8 cellular contexts compared by ENCODE assay signal in genomic region chr20:62183426-62184142, GRCh38. TPM values are rescaled to one million over a fixed set of nuclear protein-coding genes. Genes with fewer than 3 reads are reported as not detected.
DNase-seq lines count a peak whose midpoint lies in the region; ATAC-seq and TF ChIP-seq lines count a peak whose summit lies in the region.

No MANE protein-coding gene starts in this region.

- H3K36me3 Mint-ChIP-seq in natural killer cell = no peaks in the 10 kb centered on the region

- peaks cover 19 to 27% of the 10 kb centered on the region in 2 donors for H3K4me1 ChIP-seq in duodenal mucosa (ENCODE audit: control insufficient read depth in 1 of 2, insufficient read depth in 2 of 2, low read length in 2 of 2)

- DNase-seq in NAMALWA (ENCODE audit: low spot score) (peak; percentile 21), natural killer cell (no peak), 8988T (no peak)
- DNase-seq in stimulated activated CD4-positive, alpha-beta T cell treated with anti-CD3 and anti-CD28 coated beads, Interleukin-4, amount 100 ng/mL, for 24 hours = no peak

- TF ChIP-seq CTCF in C4-2B (conservative IDR thresholded peaks at IDR 0.05) = no peak
- no peak for TF ChIP-seq CTCF in natural killer cell (IDR thresholded peaks at IDR 0.05)

- H3K9ac ChIP-seq in duodenal mucosa (ENCODE audit: low read depth in 1 of 2, low read length in 2 of 2) = peak overlapping the region; percentile 96 to 98

- peak overlapping the region; percentile 90 to 98 for H3K27ac Mint-ChIP-seq in natural killer cell

- intact Hi-C loops in natural killer cell (cut with micrococcal nuclease) = loop anchor here (2.0 kb wide), 2 partner anchors 41 to 55 kb away; partner anchors contain the start of genes OSBPL2, PSMA7 and SS18L1

- peaks cover 0 to 6% of the 10 kb centered on the region in 2 donors for H3K36me3 ChIP-seq in duodenal mucosa (ENCODE audit: control insufficient read depth in 1 of 2, insufficient read depth in 2 of 2, low read length in 2 of 2)

- H3K9me3 ChIP-seq in duodenal mucosa (ENCODE audit: control insufficient read depth in 1 of 2, low read length in 2 of 2) = no peaks in the 10 kb centered on the region

- H3K4me3 Mint-ChIP-seq in natural killer cell = peak overlapping the region; percentile 86

- peaks cover 14 to 28% of the 10 kb centered on the region in 2 donors for H3K4me1 Mint-ChIP-seq in natural killer cell

- H3K9me3 Mint-ChIP-seq in natural killer cell = no peaks in the 10 kb centered on the region

- peak overlapping the region; percentile 96 to 98 for H3K4me3 ChIP-seq in duodenal mucosa (ENCODE audit: low read depth in 1 of 2, low read length in 2 of 2)

- H3K27ac ChIP-seq in C4-2B (peak overlapping the region; percentile 85), duodenal mucosa (ENCODE audit: low read depth, low read length) (no peak overlapping the region)

- no peaks in the 10 kb centered on the region for H3K27me3 ChIP-seq in duodenal mucosa (ENCODE audit: control insufficient read depth in 1 of 2, insufficient read depth in 2 of 2, low read length in 2 of 2)

- ATAC-seq in natural killer cell (no peak), GM18498 (IDR thresholded peaks at IDR 0.05; ENCODE audit: unreplicated experiment) (no peak), GM21576 (IDR thresholded peaks at IDR 0.05; ENCODE audit: unreplicated experiment) (no peak)

- H3K27me3 Mint-ChIP-seq in natural killer cell (ENCODE audit: low read depth in 2 of 2) = no peaks in the 10 kb centered on the region

RNA-seq across cellular contexts. Expression of gene MTG2, which starts 0.8 kb away (rescaled TPM):
- total RNA-seq in natural killer cell = 10 to 100 TPM; 16.8 to 25.8 (median 25.3) TPM

RNA-seq across cellular contexts. Expression of gene HRH3, which starts 36.5 kb away (rescaled TPM):
- not detected for total RNA-seq in natural killer cell

RNA-seq across cellular contexts. Expression of gene SS18L1, which starts 40.0 kb away (rescaled TPM):
- total RNA-seq in natural killer cell = 10 to 100 TPM; 19.1 to 26.0 (median 23.7) TPM

RNA-seq across cellular contexts. Expression of gene PSMA7, which starts 40.4 kb away (rescaled TPM):
- total RNA-seq in natural killer cell = 100 to 1,000 TPM; 154 to 177 (median 168) TPM

RNA-seq across cellular contexts. Expression of gene OSBPL2, which starts 54.7 kb away (rescaled TPM):
- 100 to 1,000 TPM in 2 of 3 donors, 10 to 100 TPM in 1; 77.9 to 112 (median 104) TPM for total RNA-seq in natural killer cell
